ENCODE assay signal across 13 cellular contexts in the genomic region with DNA sequence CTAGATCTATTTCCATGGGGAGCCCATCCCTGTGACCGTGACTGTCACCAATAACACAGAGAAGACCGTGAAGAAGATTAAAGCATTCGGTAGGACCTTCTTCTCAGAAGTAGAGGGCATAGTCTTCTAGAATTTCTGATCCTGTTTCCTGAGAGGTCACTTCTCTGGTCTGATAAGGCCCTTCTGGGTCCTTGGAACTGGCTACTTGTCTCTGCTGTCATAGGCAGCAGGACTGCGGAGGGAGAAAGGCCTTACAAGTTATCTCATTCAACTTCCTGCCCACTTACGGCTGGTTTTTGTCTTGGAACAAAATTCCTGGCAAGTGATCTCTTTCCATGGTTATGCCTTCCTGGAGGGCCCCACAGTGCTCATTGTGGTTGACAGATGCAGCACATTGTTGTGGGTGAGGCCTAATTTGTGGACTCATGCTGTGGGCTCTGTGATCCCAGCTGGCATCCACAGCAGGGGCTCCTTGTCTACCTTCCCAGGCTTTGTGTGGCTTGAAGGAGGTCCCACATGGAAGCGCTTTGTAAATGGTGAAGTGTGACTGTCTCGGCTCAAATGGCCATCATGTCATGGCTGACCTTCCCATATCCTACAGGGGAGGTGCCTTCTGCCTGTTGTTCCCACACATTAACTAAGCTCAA. TPM values are rescaled to one million over a fixed set of nuclear protein-coding genes. Genes with fewer than 3 reads are reported as not detected.
DNase-seq lines count a peak whose midpoint lies in the region; ATAC-seq and TF ChIP-seq lines count a peak whose summit lies in the region.
"Had no signal": no experiment of that assay in that cellular context is flagged by ENCODE, and none has a peak within 500 bp of the region (broad histone marks: within the 10 kb centered on the region; RNA-seq: fewer than 3 reads in every experiment).

No MANE protein-coding gene starts in this region.

- H3K9me3 Mint-ChIP-seq in WTC11 (no peaks in the 10 kb centered on the region), Calu3 (ENCODE audit: low read depth, unreplicated experiment) (no peaks in the 10 kb centered on the region)

- H3K4me3 ChIP-seq in mesendoderm (ENCODE audit: low read length), result no peak overlapping the region
- H3K4me3 ChIP-seq in lower leg skin (ENCODE audit: low read depth, poor library complexity, severe bottlenecking), result no peak overlapping the region
- H3K4me3 ChIP-seq in thyroid gland (replicated peaks in 1 of 3), result no peak overlapping the region

- H2BK15ac ChIP-seq in mesendoderm (replicated peaks; ENCODE audit: low read depth), result no peak overlapping the region

- peaks cover 13% of the 10 kb centered on the region for H3K4me1 Mint-ChIP-seq in WTC11
- no peaks in the 10 kb centered on the region for H3K4me1 Mint-ChIP-seq in Calu3 (ENCODE audit: low read depth, unreplicated experiment)

- no peak overlapping the region for H3K9ac ChIP-seq in mesendoderm (ENCODE audit: low read length)

- intact Hi-C loops in lower leg skin (cut with DNase I; ENCODE audit: low total_unique reads) (no loop called here), Calu3 (cut with micrococcal nuclease; ENCODE audit: unreplicated experiment) (no loop called here), thyroid gland (cut with DNase I) (no loop called here)

- CTCF ChIA-PET in WTC11 (lab: Charles Lee) (interaction anchor here (3.3 kb wide), 1 partner anchor 24 kb away, joined by 13 read pairs; the partner anchor contains the start of gene DGKD), Calu3 (lab: Charles Lee) (no interaction called here)

- no peaks in the 10 kb centered on the region for H3K79me1 ChIP-seq in mesendoderm (ENCODE audit: low read length)

- no peak overlapping the region for H4K8ac ChIP-seq in mesendoderm (ENCODE audit: low read depth, low read length)

- no CpG with 5 or more reads among the region's 7 CpGs for WGBS in mesendoderm (ENCODE audit: extremely low coverage, insufficient coverage, low lambda C conversion rate)
- WGBS in lower leg skin, 2 donors, result 73 to 80% methylated on average over 7 of the region's 7 CpGs
- WGBS in thyroid gland, 2 donors, result 89 to 90% methylated on average over 7 of the region's 7 CpGs

- H3K4ac ChIP-seq in mesendoderm (ENCODE audit: low read depth, low read length), result no peak overlapping the region

- H4K5ac ChIP-seq in mesendoderm (ENCODE audit: low read length), result no peak overlapping the region

- no peaks in the 10 kb centered on the region for H3K9me3 ChIP-seq in thyroid gland

- H3K23ac ChIP-seq in mesendoderm (ENCODE audit: low read length), result no peak overlapping the region

- no TSS peak for BruUV-seq in Calu3 (replicated peaks; lab: Mats Ljungman, UMichigan)

- H3K27me3 ChIP-seq in mesendoderm (ENCODE audit: insufficient read depth, low read length, poor library complexity), result no peaks in the 10 kb centered on the region
- no peaks in the 10 kb centered on the region for H3K27me3 ChIP-seq in thyroid gland

- H3K4me1 ChIP-seq in mesendoderm (ENCODE audit: control insufficient read depth, low read depth, low read length), result peaks cover 2% of the 10 kb centered on the region
- no peaks in the 10 kb centered on the region for H3K4me1 ChIP-seq in thyroid gland

- no peak overlapping the region for H2BK5ac ChIP-seq in mesendoderm (ENCODE audit: low read length)

- H3K36me3 Mint-ChIP-seq in WTC11 (no peaks in the 10 kb centered on the region), Calu3 (ENCODE audit: insufficient read depth, unreplicated experiment) (no peaks in the 10 kb centered on the region)

- POLR2A ChIA-PET in WTC11 (lab: Charles Lee), result no interaction called here

- H2BK120ac ChIP-seq in mesendoderm (ENCODE audit: low read depth, low read length), result no peak overlapping the region

- no peak overlapping the region for H3K27ac Mint-ChIP-seq in WTC11
- no peak overlapping the region for H3K27ac Mint-ChIP-seq in Calu3 (ENCODE audit: unreplicated experiment)

- H3K36me3 ChIP-seq in mesendoderm (ENCODE audit: control insufficient read depth, insufficient read depth, low read length), result no peaks in the 10 kb centered on the region
- no peaks in the 10 kb centered on the region for H3K36me3 ChIP-seq in thyroid gland

- H3K27me3 Mint-ChIP-seq in WTC11 (ENCODE audit: low read depth) (peaks cover 60% of the 10 kb centered on the region), Calu3 (ENCODE audit: unreplicated experiment) (peaks cover 36% of the 10 kb centered on the region)

- TF ChIP-seq CTCF in WTC11 (IDR thresholded peaks at IDR 0.05) (no peak), lower leg skin (IDR thresholded peaks at IDR 0.05) (no peak), Calu3 (IDR thresholded peaks at IDR 0.05; ENCODE audit: unreplicated experiment) (no peak), thyroid gland (IDR thresholded peaks at IDR 0.05) (no peak)

- peak; percentile 60 for DNase-seq in COLO668 (lab: John Stamatoyannopoulos, UW; ENCODE audit: unreplicated experiment)
- peak in 2 of 3 experiments; percentile 80 to 92 for DNase-seq in NCI-H1417 (lab: John Stamatoyannopoulos, UW)
- no peak for DNase-seq in WTC11 (ENCODE audit: low spot score)
- DNase-seq in mesendoderm, result peak; percentile 73
- DNase-seq in lower leg skin (ENCODE audit: low spot score in 2 of 2), result no peak
- no peak for DNase-seq in Calu3
- no peak for DNase-seq in thyroid gland
- DNase-seq: activated T-cell treated with anti-CD3 and anti-CD28 coated beads, Interleukin-2, amount 50 U/mL, for 48 hours; hypothalamus; stimulated activated CD4-positive, alpha-beta T cell treated with anti-CD3 and anti-CD28 coated beads, Interleukin-2, amount 100 ng/mL, for 48 hours; T-helper 1 cell had no signal

- H3K27ac ChIP-seq in mesendoderm (ENCODE audit: low read depth, low read length) (no peak overlapping the region), thyroid gland (no peak overlapping the region)

- ATAC-seq in WTC11 (peak; percentile 73), GM21528 (IDR thresholded peaks at IDR 0.05; ENCODE audit: low FRiP score, unreplicated experiment) (no peak)

- TF ChIP-seq POLR2A in lower leg skin (IDR thresholded peaks at IDR 0.05) (no peak), thyroid gland (IDR thresholded peaks at IDR 0.05) (no peak)

- H3K4me2 ChIP-seq in mesendoderm (ENCODE audit: low read length), result no peak overlapping the region

- H3K4me3 Mint-ChIP-seq in WTC11 (no peak overlapping the region), Calu3 (ENCODE audit: low read depth, unreplicated experiment) (no peak overlapping the region)

- no peak overlapping the region for H2AK5ac ChIP-seq in mesendoderm (ENCODE audit: low read length)

- H3K18ac ChIP-seq in mesendoderm (ENCODE audit: low read length), result no peak overlapping the region

- no peak overlapping the region for H3K56ac ChIP-seq in mesendoderm (ENCODE audit: low read length)

- H3K79me2 ChIP-seq in mesendoderm (ENCODE audit: control insufficient read depth, insufficient read depth, low read length), result no peaks in the 10 kb centered on the region

TF ChIP-seq in WTC11, 78 proteins besides CTCF, POLR2A, EP300 and RAD21:
- TF ChIP-seq TEAD1 (CRISPR knock-in tag; IDR thresholded peaks at IDR 0.05) (peak; percentile 89; the same call in 1 of the 2 replicates), MAX (CRISPR knock-in tag; IDR thresholded peaks at IDR 0.05) (0 out of 2 replicates have a peak, but pooled peaks have one; percentile 19), ZNF423 (CRISPR knock-in tag; IDR thresholded peaks at IDR 0.05) (peak; percentile 99), ZNF138 (CRISPR knock-in tag; conservative IDR thresholded peaks at IDR 0.05) (no peak)

RNA-seq across cellular contexts. Expression of gene SAG, which starts 22.0 kb away (rescaled TPM):
- total RNA-seq in WTC11 (2021) (0.14 TPM in 1 of 3 replicates, not detected in the others), lower leg skin (not detected), Calu3 (2022) (not detected in 2 replicates), thyroid gland (under 1 TPM in 1 of 4 donors, not detected in 3; 0.21 TPM)
- not detected for polyA plus RNA-seq in mesendoderm (2013, experiment 1 of 2)
- polyA plus RNA-seq in mesendoderm (2013, experiment 2 of 2), result 0.18 TPM
- polyA plus RNA-seq: neural cell had no signal

RNA-seq across cellular contexts. Expression of gene DGKD, which starts 24.7 kb away (rescaled TPM):
- total RNA-seq in WTC11 (2021), result 30.6 to 41.4 TPM (median 31.9 TPM) in 3 replicates
- polyA plus RNA-seq in mesendoderm (2013, experiment 1 of 2), result 8.0 TPM
- 7.0 TPM for polyA plus RNA-seq in mesendoderm (2013, experiment 2 of 2)
- 10 to 100 TPM in 1 of 4 donors, 1 to 10 TPM in 3; 5.8 to 15.2 (median 7.8) TPM for total RNA-seq in lower leg skin
- total RNA-seq in Calu3 (2022), result 26.5 and 28.4 TPM in 2 replicates
- total RNA-seq in thyroid gland, result 10 to 100 TPM; 22.3 to 71.7 (median 27.3) TPM

Comparison
In these comparisons a context has a peak if more than half of its experiments do, and no peak if none do; other contexts are left out.
1. DNase-seq: peak in COLO668 (single experiment), NCI-H1417 (2 of 3) and mesendoderm (single experiment); none in WTC11 (single experiment), lower leg skin (0 of 2), Calu3 (single experiment) and thyroid gland (0 of 2).